In genomic region chr4:3284734-3285557, GRCh38 we compare ENCODE assay signal across 14 cellular contexts.
"Had no signal": no experiment of that assay in that cellular context is flagged by ENCODE, and none has a peak within 500 bp of the region (broad histone marks: within the 10 kb centered on the region; RNA-seq: fewer than 3 reads in every experiment).

No MANE protein-coding gene starts in this region.

- H3K4me1 ChIP-seq: uterus had no signal

- H3K36me3 ChIP-seq: brain microvascular endothelial cell, esophagus muscularis mucosa, thoracic aorta, uterus had no signal

- H3K27ac ChIP-seq: brain microvascular endothelial cell, esophagus muscularis mucosa, thoracic aorta, uterus had no signal

- H3K4me3 ChIP-seq: esophagus muscularis mucosa, uterus had no signal

- H3K27me3 ChIP-seq: uterus had no signal

- H3K27ac Mint-ChIP-seq: activated naive CD8-positive, alpha-beta T cell treated with anti-CD3 and anti-CD28 coated beads for 36 hours; stimulated activated naive CD8-positive, alpha-beta T cell treated with anti-CD3 and anti-CD28 coated beads, Interleukin-15, Interleukin-2, amounts not matched to agents 100 ng/mL and 50 ng/mL, for 24 hours had no signal

- ATAC-seq: activated CD4-positive, CD25-positive, alpha-beta regulatory T cell treated with anti-CD3 and anti-CD28 coated beads, Interleukin-2, amount 50 U/mL, for 24 hours; left colon; naive thymus-derived CD8-positive, alpha-beta T cell had no signal

- H3K4me3 Mint-ChIP-seq: activated naive CD8-positive, alpha-beta T cell treated with anti-CD3 and anti-CD28 coated beads for 36 hours; stimulated activated naive CD8-positive, alpha-beta T cell treated with anti-CD3 and anti-CD28 coated beads, Interleukin-15, Interleukin-2, amounts not matched to agents 100 ng/mL and 50 ng/mL, for 24 hours had no signal

- DNase-seq: activated CD4-positive, alpha-beta T cell treated with anti-CD3 and anti-CD28 coated beads, Interleukin-2, amount 50 U/mL, for 4 hours; activated naive CD8-positive, alpha-beta T cell treated with anti-CD3 and anti-CD28 coated beads for 36 hours; activated T-cell treated with anti-CD3 and anti-CD28 coated beads for 4 hours; brain microvascular endothelial cell; left colon; naive thymus-derived CD8-positive, alpha-beta T cell; nucleus accumbens; stimulated activated CD4-positive, alpha-beta T cell treated with anti-CD3 and anti-CD28 coated beads, Interleukin-4, amount 100 ng/mL, for 24 hours; T-helper 2 cell; uterus had no signal

- H3K4me1 Mint-ChIP-seq: activated naive CD8-positive, alpha-beta T cell treated with anti-CD3 and anti-CD28 coated beads for 36 hours had no signal

- H3K9me3 ChIP-seq: thoracic aorta, uterus had no signal
